2 cellular contexts compared by ENCODE assay signal in genomic region chr1:1181938-1182410, GRCh38.
TF ChIP-seq lines count a peak whose summit lies in the region.

No MANE protein-coding gene starts in this region.

TF ChIP-seq in WTC11, 78 proteins besides CTCF, POLR2A, EP300 and RAD21:
- TF ChIP-seq ZBTB21 (CRISPR knock-in tag; IDR thresholded peaks at IDR 0.05; ENCODE audit: borderline replicate concordance), result no peak
- no peak for TF ChIP-seq JAZF1 (CRISPR knock-in tag; IDR thresholded peaks at IDR 0.05)
- TF ChIP-seq ZNF425 (CRISPR knock-in tag; conservative IDR thresholded peaks at IDR 0.05), result no peak
- TF ChIP-seq CBFB (CRISPR knock-in tag; IDR thresholded peaks at IDR 0.05; ENCODE audit: low read depth), result no peak
- no peak for TF ChIP-seq ARID4B (CRISPR knock-in tag; IDR thresholded peaks at IDR 0.05; ENCODE audit: borderline replicate concordance)
- no peak for TF ChIP-seq PRDM15 (CRISPR knock-in tag; IDR thresholded peaks at IDR 0.05)
- TF ChIP-seq RORB (CRISPR knock-in tag; IDR thresholded peaks at IDR 0.05), result no peak
- no peak for TF ChIP-seq ELF4 (CRISPR knock-in tag; IDR thresholded peaks at IDR 0.05; ENCODE audit: low read depth)
- TF ChIP-seq SOX15 (CRISPR knock-in tag; IDR thresholded peaks at IDR 0.05), result no peak
- no peak for TF ChIP-seq FOXJ3 (CRISPR knock-in tag; IDR thresholded peaks at IDR 0.05; ENCODE audit: borderline replicate concordance)
- no peak for TF ChIP-seq TP53 (CRISPR knock-in tag; IDR thresholded peaks at IDR 0.05)

TF ChIP-seq in HepG2, 621 proteins besides CTCF, POLR2A, EP300 and RAD21:
- TF ChIP-seq ZNF546 (CRISPR knock-in tag; conservative IDR thresholded peaks at IDR 0.05), result no peak
- no peak for TF ChIP-seq RELA (CRISPR knock-in tag; IDR thresholded peaks at IDR 0.05)
- TF ChIP-seq JUND (CRISPR knock-in tag; IDR thresholded peaks at IDR 0.05), result no peak
- 0 out of 2 replicates have a peak, but pooled peaks have one; percentile 16 for TF ChIP-seq HNRNPL (IDR thresholded peaks at IDR 0.05; ENCODE audit: low read depth, low read length)
- no peak for TF ChIP-seq ZNF713 (CRISPR knock-in tag; IDR thresholded peaks at IDR 0.05)
- TF ChIP-seq PTBP1 (IDR thresholded peaks at IDR 0.05; ENCODE audit: low read depth, low read length, poor library complexity, severe bottlenecking), result no peak
- TF ChIP-seq ZNF777 (CRISPR knock-in tag; IDR thresholded peaks at IDR 0.05), result no peak
- no peak for TF ChIP-seq IRF1 (CRISPR knock-in tag; IDR thresholded peaks at IDR 0.05; ENCODE audit: low read depth)
